Comparison of ENCODE assay signal across 8 cellular contexts in the genomic region with DNA sequence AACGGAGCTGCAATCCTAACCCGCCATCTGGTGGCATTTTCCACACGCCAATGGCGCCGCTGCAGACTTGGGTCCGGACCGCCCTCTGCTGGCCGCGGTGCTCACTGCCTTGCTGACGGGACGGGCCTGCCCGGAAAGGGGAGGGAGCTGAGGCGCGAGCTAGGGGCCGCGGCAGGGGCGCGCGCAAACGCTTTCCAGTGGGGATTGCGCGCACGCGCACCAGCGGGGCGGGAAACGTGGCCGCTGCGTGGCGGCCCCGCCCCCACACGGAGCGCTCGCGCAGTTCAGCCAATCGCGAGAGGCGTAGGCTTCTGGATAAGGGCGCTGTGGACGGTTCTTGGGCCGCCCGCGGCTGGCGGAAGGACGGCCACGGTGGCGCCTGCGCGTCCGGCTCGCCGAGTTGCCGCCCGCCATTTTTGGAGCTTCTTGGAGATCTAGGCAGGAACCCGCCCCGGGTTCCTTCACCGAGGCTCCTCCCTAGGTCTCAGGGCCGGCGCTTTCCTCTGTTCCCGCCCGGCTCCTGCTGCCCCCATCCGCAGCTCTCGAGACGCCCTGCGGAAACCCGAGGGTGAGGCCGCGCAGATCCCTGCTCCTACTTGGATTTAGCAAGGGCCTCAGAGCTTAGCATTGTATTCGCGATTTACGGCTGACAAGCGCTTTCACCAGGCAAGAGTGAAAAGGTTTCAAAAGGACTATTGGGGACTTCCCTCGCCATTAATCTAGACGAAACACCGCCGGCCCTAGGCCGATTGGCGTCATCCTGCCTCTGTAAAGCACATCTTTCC. TPM values are rescaled to one million over a fixed set of nuclear protein-coding genes. Genes with fewer than 3 reads are reported as not detected.
DNase-seq lines count a peak whose midpoint lies in the region; ATAC-seq and TF ChIP-seq lines count a peak whose summit lies in the region.

A gene (minus strand): TSS at position 52 of the 785 bp plus-strand sequence. CDS start 121,480 bp downstream, outside the sequence.

- peak within 1 kb of the TSS; percentile 94 to 98 for H4K8ac ChIP-seq in IMR-90 (ENCODE audit: low read depth in 2 of 2, low read length in 2 of 2)

- peaks cover 10 to 26% of the 10 kb centered on the region in 2 experiments; a peak in 3 of 4 replicates for H3K79me1 ChIP-seq in IMR-90 (ENCODE audit: low read depth in 1 of 2, low read length in 2 of 2)

- H3K36me3 ChIP-seq in IMR-90 (ENCODE audit: control insufficient read depth, insufficient read depth, low read length) (0 out of 2 replicates have a peak, but pooled peaks cover 2% of the 10 kb centered on the region), OCI-LY7 (ENCODE audit: insufficient read depth, low read length) (no peaks in the 10 kb centered on the region), mucosa of descending colon (ENCODE audit: low read depth) (no peaks in the 10 kb centered on the region)

- H3K9me1 ChIP-seq in IMR-90 (ENCODE audit: insufficient read depth, low read length) = peaks cover 7% of the 10 kb centered on the region; the same call in 1 of the 2 replicates

- WGBS in IMR-90 (ENCODE audit: extremely low coverage in 2 of 2, insufficient read length in 1 of 2), 2 experiments = 0% methylated on average over 43 of the region's 78 CpGs; no CpG with 5 or more reads in 1 of the 2 experiments

- H4K5ac ChIP-seq in IMR-90 (ENCODE audit: low read depth, low read length) = peak within 1 kb of the TSS; percentile 50

- H2AK9ac ChIP-seq in IMR-90 (replicated peaks; ENCODE audit: low read depth, low read length, poor library complexity) = peak within 1 kb of the TSS; percentile 92

- H3K4me1 ChIP-seq in IMR-90 (ENCODE audit: control insufficient read depth, insufficient read depth, low read length) (peaks cover 3% of the 10 kb centered on the region), OCI-LY7 (ENCODE audit: insufficient read depth, low read length, poor library complexity, severe bottlenecking) (peaks cover 34% of the 10 kb centered on the region), mucosa of descending colon (ENCODE audit: low read depth) (peaks cover 11% of the 10 kb centered on the region)

- peaks cover 44% of the 10 kb centered on the region for H3K79me2 ChIP-seq in OCI-LY7 (ENCODE audit: insufficient read depth, low read depth, low read length)

- peak within 1 kb of the TSS; percentile 97 for H3K23ac ChIP-seq in IMR-90 (ENCODE audit: low read depth, low read length)

- H2AK5ac ChIP-seq in IMR-90 (ENCODE audit: low read depth, low read length) = peak within 1 kb of the TSS; percentile 76

- peak within 1 kb of the TSS; percentile 98 for H3K9ac ChIP-seq in IMR-90 (ENCODE audit: low read depth, low read length)

- H3K9me3 ChIP-seq in IMR-90 (ENCODE audit: control insufficient read depth, insufficient read depth, low read length) = no peaks in the 10 kb centered on the region
- no peaks in the 10 kb centered on the region for H3K9me3 ChIP-seq in OCI-LY7 (ENCODE audit: low read length)
- H3K9me3 ChIP-seq in mucosa of descending colon = no peaks in the 10 kb centered on the region

- H3K9me2 ChIP-seq in OCI-LY7 (ENCODE audit: insufficient read depth, low read length) = no peaks in the 10 kb centered on the region

- H3K14ac ChIP-seq in IMR-90 (replicated peaks; ENCODE audit: low read depth, low read length) = peak within 1 kb of the TSS; percentile 94

- DNase-seq in DMS153 (lab: John Stamatoyannopoulos, UW) = peak; percentile 97
- DNase-seq in IMR-90 = peak; percentile 98
- DNase-seq in OCI-LY7 (ENCODE audit: low spot score) = peak; percentile 99
- peak; percentile 98 for DNase-seq in activated T-cell treated with anti-CD3 and anti-CD28 coated beads for 24 hours (ENCODE audit: low read depth)
- DNase-seq in epithelial cell of esophagus (ENCODE audit: low read depth) = peak; percentile 98
- peak; percentile 99 to 100 (median 100) for DNase-seq in mucosa of descending colon
- peak; percentile 98 for DNase-seq in stimulated activated CD8-positive, alpha-beta memory T cell treated with anti-CD3 and anti-CD28 coated beads, Interleukin-4, amount 100 ng/mL, for 24 hours (ENCODE audit: low read depth)

- H3K27ac ChIP-seq in IMR-90 (ENCODE audit: insufficient read depth, low read length) (peak within 1 kb of the TSS; percentile 99), OCI-LY7 (ENCODE audit: low read depth, low read length, poor library complexity, severe bottlenecking) (peak within 1 kb of the TSS; percentile 94)

- H3K27me3 ChIP-seq in IMR-90 (ENCODE audit: control insufficient read depth, insufficient read depth, low read length) = no peaks in the 10 kb centered on the region

- H4K20me1 ChIP-seq in IMR-90 (ENCODE audit: insufficient read depth, low read length) = no peaks in the 10 kb centered on the region
- no peaks in the 10 kb centered on the region for H4K20me1 ChIP-seq in OCI-LY7 (ENCODE audit: insufficient read depth, low read length)

- intact Hi-C loops in IMR-90 (cut with micrococcal nuclease) = loop anchor here (1.0 to 10.0 kb wide), 9 partner anchors 67 to 1192 kb away; a partner anchor contains a TSS
- intact Hi-C loops in OCI-LY7 (cut with micrococcal nuclease; ENCODE audit: unreplicated experiment) = loop anchor here (1.0 to 2.0 kb wide), 8 partner anchors 110 to 677 kb away; a partner anchor contains a TSS
- intact Hi-C loops in mucosa of descending colon (cut with DNase I, micrococcal nuclease) = loop anchor here in 1 of 2 donors (2.0 to 5.0 kb wide), 3 partner anchors 110 to 500 kb away; a partner anchor contains a TSS

- H2BK120ac ChIP-seq in IMR-90 (ENCODE audit: low read depth, low read length) = peak within 1 kb of the TSS; percentile 97

- ATAC-seq in GM21528 (IDR thresholded peaks at IDR 0.05; ENCODE audit: low FRiP score, unreplicated experiment) (peak; percentile 89), IMR-90 (ENCODE audit: low read depth) (peak; percentile 91), mucosa of descending colon (peak; percentile 90)

- H3K18ac ChIP-seq in IMR-90 (ENCODE audit: low read depth, low read length) = peak within 1 kb of the TSS; percentile 71

- H3K4me2 ChIP-seq in IMR-90 (ENCODE audit: low read depth, low read length) = peak within 1 kb of the TSS; percentile 99
- H3K4me2 ChIP-seq in OCI-LY7 (ENCODE audit: low read length) = peak within 1 kb of the TSS; percentile 96

- POLR2A ChIA-PET in IMR-90 (lab: Charles Lee; ENCODE audit: unreplicated experiment) = interaction anchor here (0.6 to 1.6 kb wide), 10 partner anchors 109 to 556 kb away, joined by 3 to 12 read pairs (median 6); a partner anchor contains a TSS
- POLR2A ChIA-PET in OCI-LY7 (lab: Charles Lee) = interaction anchor here (0.7 to 3.1 kb wide), 22 partner anchors 10 to 683 kb away, joined by 3 to 15 read pairs (median 3); a partner anchor contains a TSS

- TF ChIP-seq POLR2A in IMR-90 (IDR thresholded peaks at IDR 0.05; ENCODE audit: low read depth, low read length) = peak; percentile 77

- in situ Hi-C loops in IMR-90 (cut with MboI; ENCODE audit: low sequenced_read_pairs) = loop anchor here (10.0 kb wide), 2 partner anchors 448 to 678 kb away; no protein-coding TSS in a partner anchor

- peak within 1 kb of the TSS; percentile 98 for H3K56ac ChIP-seq in IMR-90 (ENCODE audit: extremely low read depth, insufficient read depth, low read length)

- BruUV-seq in IMR-90 (replicated peaks; lab: Mats Ljungman, UMichigan) (no TSS peak), OCI-LY7 (replicated peaks; lab: Mats Ljungman, UMichigan) (no TSS peak)

- peak within 1 kb of the TSS; percentile 94 for H2BK5ac ChIP-seq in IMR-90 (ENCODE audit: low read depth, low read length, poor library complexity, severe bottlenecking)

- peak within 1 kb of the TSS; percentile 68; the same call in 2 of the 3 replicates for H2BK15ac ChIP-seq in IMR-90 (ENCODE audit: low read depth, low read length)

- peak; percentile 95 for TF ChIP-seq RAD21 in IMR-90 (IDR thresholded peaks at IDR 0.05; ENCODE audit: low read length)

- peak; percentile 100 for TF ChIP-seq CTCF in IMR-90 (conservative IDR thresholded peaks at IDR 0.05; ENCODE audit: low read depth, low read length)
- peak; percentile 82 for TF ChIP-seq CTCF in OCI-LY7 (conservative IDR thresholded peaks at IDR 0.05; ENCODE audit: low read length)
- TF ChIP-seq CTCF in epithelial cell of esophagus (IDR thresholded peaks at IDR 0.05; ENCODE audit: insufficient read depth, low read depth, low read length, missing control alignments) = peak; percentile 79
- TF ChIP-seq CTCF in mucosa of descending colon (IDR thresholded peaks at IDR 0.05) = peak; percentile 97

- H2AFZ ChIP-seq in IMR-90 (replicated peaks; ENCODE audit: low read length, poor library complexity) = peak within 1 kb of the TSS; percentile 79
- peak within 1 kb of the TSS; percentile 66 for H2AFZ ChIP-seq in OCI-LY7 (ENCODE audit: low read length)

- dilution Hi-C loops in IMR-90 (cut with HindIII; ENCODE audit: low sequenced_read_pairs, unreplicated experiment) = no loop called here

- H2BK20ac ChIP-seq in IMR-90 (ENCODE audit: low read depth, low read length) = peak within 1 kb of the TSS; percentile 90

- H4K91ac ChIP-seq in IMR-90 (ENCODE audit: insufficient read depth, low read depth, low read length) = peak within 1 kb of the TSS; percentile 98

- CTCF ChIA-PET in IMR-90 (lab: Yijun Ruan, JAX) (interaction anchor here (0.6 to 4.1 kb wide), 56 partner anchors 10 to 847 kb away, joined by 3 to 35 read pairs (median 4); a partner anchor contains a TSS), OCI-LY7 (lab: Charles Lee; ENCODE audit: unreplicated experiment) (interaction anchor here (0.6 to 1.5 kb wide), 17 partner anchors 10 to 678 kb away, joined by 3 to 21 read pairs (median 3); a partner anchor contains a TSS)

- peak within 1 kb of the TSS; percentile 77 for H3K4me3 ChIP-seq in IMR-90 (ENCODE audit: insufficient read depth, low read depth, low read length)
- H3K4me3 ChIP-seq in OCI-LY7 (ENCODE audit: low read depth, low read length, poor library complexity, severe bottlenecking) = peak within 1 kb of the TSS; percentile 90
- H3K4me3 ChIP-seq in epithelial cell of esophagus (ENCODE audit: low read length) = peak within 1 kb of the TSS; percentile 84
- H3K4me3 ChIP-seq in mucosa of descending colon = peak within 1 kb of the TSS; percentile 82

- H3K4ac ChIP-seq in IMR-90 (ENCODE audit: low read depth, low read length) = peak within 1 kb of the TSS; percentile 95

TF ChIP-seq in IMR-90, 13 proteins besides CTCF, POLR2A, EP300 and RAD21 (continues in another document):
- TF ChIP-seq CHD1 (IDR thresholded peaks at IDR 0.05; ENCODE audit: low read depth, low read length) (no peak), RFX5 (IDR thresholded peaks at IDR 0.05; ENCODE audit: low read depth, low read length) (no peak), BHLHE40 (IDR thresholded peaks at IDR 0.05; ENCODE audit: low read depth, low read length) (peak; percentile 61; the same call in 1 of the 2 replicates), SMC3 (IDR thresholded peaks at IDR 0.05; ENCODE audit: low read depth, low read length) (peak; percentile 97), MAZ (IDR thresholded peaks at IDR 0.05; ENCODE audit: borderline replicate concordance, low read depth, low read length) (peak; percentile 93)

RNA-seq across cellular contexts. Expression of the gene that starts here (rescaled TPM):
- total RNA-seq in IMR-90 (2012; rRNA removed) = 32.3 and 53.3 TPM in 2 replicates
- polyA plus RNA-seq in IMR-90 (2012; rRNA removed) = 7.9 and 9.6 TPM in 2 replicates
- 1.5 and 2.2 TPM in 2 replicates for polyA plus RNA-seq in IMR-90 (2012; cell fraction: cytosol; rRNA removed)
- polyA plus RNA-seq in IMR-90 (2012; cell fraction: nucleus; rRNA removed; ENCODE audit: low replicate concordance) = 1.3 and 8.4 TPM in 2 replicates
- 30.7 and 32.8 TPM in 2 replicates for total RNA-seq in OCI-LY7 (2014; rRNA removed; shearing (Covaris generic))
- 46.6 and 49.9 TPM in 2 replicates for total RNA-seq in OCI-LY7 (2022)
- 10 to 100 TPM; 46.8 to 57.1 (median 50.4) TPM for total RNA-seq in mucosa of descending colon

Comparison
In these comparisons a context has a peak if more than half of its experiments do, and no peak if none do; other contexts are left out.
1. Peak in every context shown above with its lines: DNase-seq, ATAC-seq, H3K4me3 ChIP-seq and H3K27ac ChIP-seq.